ENCODE assay signal across 19 cellular contexts in the genomic region with DNA sequence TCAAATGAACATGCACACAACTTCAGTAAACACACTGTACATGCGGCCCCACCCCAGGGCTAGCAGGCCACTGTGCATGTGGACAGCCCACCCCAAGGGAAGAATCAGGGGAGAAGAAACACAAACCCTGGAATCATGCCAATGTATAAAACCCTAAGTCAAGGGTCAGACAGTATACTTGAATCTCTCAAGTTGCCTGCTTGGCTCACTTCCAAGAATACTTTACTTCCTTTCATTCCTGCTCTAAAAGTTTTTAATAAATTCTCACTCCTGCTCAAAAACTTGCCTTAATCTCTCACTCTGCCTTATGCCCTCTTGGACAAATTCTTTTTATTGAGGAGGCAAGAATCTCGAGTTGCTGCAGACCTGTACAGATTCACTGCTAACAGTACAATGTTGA.
A peak's percentile ranks its signal among the peaks of the same experiment; 100 is the strongest.
DNase-seq lines count a peak whose midpoint lies in the region; ATAC-seq and TF ChIP-seq lines count a peak whose summit lies in the region.
"Had no signal": no experiment of that assay in that cellular context is flagged by ENCODE, and none has a peak within 500 bp of the region (broad histone marks: within the 10 kb centered on the region; RNA-seq: fewer than 3 reads in every experiment).

No MANE protein-coding gene starts in this region.

- H3K27me3 ChIP-seq in OCI-LY1 (ENCODE audit: insufficient read depth, low read length): no peaks in the 10 kb centered on the region
- H3K27me3 ChIP-seq: SJCRH30 had no signal

- no peaks in the 10 kb centered on the region; the same call in 1 of the 2 replicates for H3K9me3 ChIP-seq in OCI-LY1 (ENCODE audit: low read length)
- H3K9me3 ChIP-seq: SJCRH30 had no signal

- H3K79me2 ChIP-seq in OCI-LY1 (ENCODE audit: insufficient read depth, low read length): no peaks in the 10 kb centered on the region

- H3K4me3 ChIP-seq in OCI-LY1 (ENCODE audit: low read depth, low read length, poor library complexity, severe bottlenecking): no peak overlapping the region
- H3K4me3 ChIP-seq: SJCRH30 had no signal

- peak overlapping the region; percentile 11 for H3K27ac Mint-ChIP-seq in activated naive CD8-positive, alpha-beta T cell treated with anti-CD3 and anti-CD28 coated beads for 36 hours
- no peak overlapping the region for H3K27ac Mint-ChIP-seq in activated naive CD8-positive, alpha-beta T cell treated with anti-CD3 and anti-CD28 coated beads, Interleukin-2, amount 50 U/mL, for 24 hours
- H3K27ac Mint-ChIP-seq in type B pancreatic cell: peak overlapping the region; percentile 14
- H3K27ac Mint-ChIP-seq in immature natural killer cell: peak overlapping the region in 1 of 6 donors; percentile 53
- H3K27ac Mint-ChIP-seq: CD8-positive, alpha-beta T cell had no signal

- no peaks in the 10 kb centered on the region for H3K36me3 Mint-ChIP-seq in activated naive CD8-positive, alpha-beta T cell treated with anti-CD3 and anti-CD28 coated beads for 36 hours
- H3K36me3 Mint-ChIP-seq in activated naive CD8-positive, alpha-beta T cell treated with anti-CD3 and anti-CD28 coated beads, Interleukin-2, amount 50 U/mL, for 24 hours (ENCODE audit: low read depth): no peaks in the 10 kb centered on the region
- H3K36me3 Mint-ChIP-seq in type B pancreatic cell (no peaks in the 10 kb centered on the region), immature natural killer cell (peaks cover 0 to 7% (median 0%) of the 10 kb centered on the region in 3 donors)
- H3K36me3 Mint-ChIP-seq: CD8-positive, alpha-beta T cell had no signal

- H3K4me3 Mint-ChIP-seq in activated naive CD8-positive, alpha-beta T cell treated with anti-CD3 and anti-CD28 coated beads for 36 hours: no peak overlapping the region
- no peak overlapping the region for H3K4me3 Mint-ChIP-seq in activated naive CD8-positive, alpha-beta T cell treated with anti-CD3 and anti-CD28 coated beads, Interleukin-2, amount 50 U/mL, for 24 hours
- H3K4me3 Mint-ChIP-seq in type B pancreatic cell (no peak overlapping the region), immature natural killer cell (no peak overlapping the region)
- H3K4me3 Mint-ChIP-seq: CD8-positive, alpha-beta T cell; IgD-negative memory B cell had no signal

- peak overlapping the region; percentile 44 for H3K27ac ChIP-seq in OCI-LY1 (ENCODE audit: low read depth, low read length, poor library complexity, severe bottlenecking)
- H3K27ac ChIP-seq: HL-60, SJCRH30 had no signal

- no peaks in the 10 kb centered on the region for H3K9me3 Mint-ChIP-seq in activated naive CD8-positive, alpha-beta T cell treated with anti-CD3 and anti-CD28 coated beads for 36 hours
- H3K9me3 Mint-ChIP-seq in activated naive CD8-positive, alpha-beta T cell treated with anti-CD3 and anti-CD28 coated beads, Interleukin-2, amount 50 U/mL, for 24 hours: no peaks in the 10 kb centered on the region
- H3K9me3 Mint-ChIP-seq in type B pancreatic cell: no peaks in the 10 kb centered on the region
- H3K9me3 Mint-ChIP-seq in immature natural killer cell: no peaks in the 10 kb centered on the region
- H3K9me3 Mint-ChIP-seq: CD8-positive, alpha-beta T cell; IgD-negative memory B cell had no signal

- H3F3A ChIP-seq in OCI-LY1 (ENCODE audit: insufficient read depth, low read length): no peaks in the 10 kb centered on the region

- DNase-seq in activated naive CD8-positive, alpha-beta T cell treated with anti-CD3 and anti-CD28 coated beads for 36 hours: no peak
- no peak for DNase-seq in activated naive CD8-positive, alpha-beta T cell treated with anti-CD3 and anti-CD28 coated beads, Interleukin-2, amount 50 U/mL, for 24 hours
- DNase-seq in dermis blood vessel endothelial cell (peak; percentile 6), type B pancreatic cell (ENCODE audit: extremely low spot score, unreplicated experiment) (no peak), C1 segment of cervical spinal cord (lab: John Stamatoyannopoulos, UW) (no peak), immature natural killer cell (no peak)
- DNase-seq: ACHN; CD8-positive, alpha-beta T cell; GF-D8; GOT3; MV-4-11; NCI-H1436; NCI-H2029; NCI-H510A treated with DMSO at 0.1 percent for 48 hours; SJCRH30 had no signal

- no peak overlapping the region for H3K4me2 ChIP-seq in OCI-LY1 (ENCODE audit: low read length)

- no peaks in the 10 kb centered on the region for H3K27me3 Mint-ChIP-seq in activated naive CD8-positive, alpha-beta T cell treated with anti-CD3 and anti-CD28 coated beads for 36 hours
- no peaks in the 10 kb centered on the region for H3K27me3 Mint-ChIP-seq in activated naive CD8-positive, alpha-beta T cell treated with anti-CD3 and anti-CD28 coated beads, Interleukin-2, amount 50 U/mL, for 24 hours
- H3K27me3 Mint-ChIP-seq in type B pancreatic cell (no peaks in the 10 kb centered on the region), immature natural killer cell (ENCODE audit: low read depth in 3 of 3) (peaks cover 0 to 4% (median 0%) of the 10 kb centered on the region in 3 donors)
- H3K27me3 Mint-ChIP-seq: IgD-negative memory B cell had no signal

- H3K4me1 ChIP-seq in OCI-LY1 (ENCODE audit: insufficient read depth, low read length, severe bottlenecking): peaks cover 17% of the 10 kb centered on the region
- H3K4me1 ChIP-seq: SJCRH30 had no signal

- H3K9ac ChIP-seq in OCI-LY1 (ENCODE audit: low read length): no peak overlapping the region

- H3K9me2 ChIP-seq in OCI-LY1 (ENCODE audit: low read depth, low read length): no peaks in the 10 kb centered on the region

- no peaks in the 10 kb centered on the region for H4K20me1 ChIP-seq in OCI-LY1 (ENCODE audit: insufficient read depth, low read length)

- ATAC-seq in activated naive CD8-positive, alpha-beta T cell treated with anti-CD3 and anti-CD28 coated beads, Interleukin-2, amount 50 U/mL, for 24 hours: no peak
- no peak for ATAC-seq in HG03280 (IDR thresholded peaks at IDR 0.05; ENCODE audit: unreplicated experiment)
- ATAC-seq: CD8-positive, alpha-beta T cell had no signal

- H2AFZ ChIP-seq in OCI-LY1 (ENCODE audit: low read length): no peak overlapping the region

- TF ChIP-seq CTCF in OCI-LY1 (IDR thresholded peaks at IDR 0.05; ENCODE audit: low read length) (no peak), type B pancreatic cell (conservative IDR thresholded peaks at IDR 0.05) (no peak)

- H3K4me1 Mint-ChIP-seq in activated naive CD8-positive, alpha-beta T cell treated with anti-CD3 and anti-CD28 coated beads for 36 hours: peaks cover 9% of the 10 kb centered on the region
- peaks cover 4% of the 10 kb centered on the region for H3K4me1 Mint-ChIP-seq in activated naive CD8-positive, alpha-beta T cell treated with anti-CD3 and anti-CD28 coated beads, Interleukin-2, amount 50 U/mL, for 24 hours
- H3K4me1 Mint-ChIP-seq in type B pancreatic cell (ENCODE audit: unreplicated experiment) (peaks cover 6% of the 10 kb centered on the region), immature natural killer cell (peaks cover 0 to 3% of the 10 kb centered on the region in 2 donors)

- no peaks in the 10 kb centered on the region for H3K36me3 ChIP-seq in OCI-LY1 (ENCODE audit: insufficient read depth, low read length)
- H3K36me3 ChIP-seq: SJCRH30 had no signal
